Comparison of ENCODE assay signal across 18 cellular contexts in genomic region chr2:219049282-219049681, GRCh38. TPM values are rescaled to one million over a fixed set of nuclear protein-coding genes. Genes with fewer than 3 reads are reported as not detected.
DNase-seq lines count a peak whose midpoint lies in the region; ATAC-seq and TF ChIP-seq lines count a peak whose summit lies in the region.
"Had no signal": no experiment of that assay in that cellular context is flagged by ENCODE, and none has a peak within 500 bp of the region (broad histone marks: within the 10 kb centered on the region; RNA-seq: fewer than 3 reads in every experiment).

No MANE protein-coding gene starts in this region.

- DNase-seq in CD14-positive monocyte (ENCODE audit: low spot score): peak; percentile 22
- DNase-seq in HT-29 (ENCODE audit: low spot score): peak; percentile 61
- DNase-seq in colonic mucosa: peak; percentile 53
- DNase-seq in posterior vena cava (ENCODE audit: low spot score): peak; percentile 72
- no peak for DNase-seq in activated CD8-positive, alpha-beta memory T cell treated with anti-CD3 and anti-CD28 coated beads, Interleukin-2, amount 50 U/mL, for 48 hours
- no peak for DNase-seq in A673 (ENCODE audit: low spot score)
- DNase-seq: ACHN, AML-193, Caco-2, H9, KBM-7, NCI-H1436 treated with DMSO at 0.1 percent for 48 hours, NCI-H2081, NCI-H748 treated with DMSO at 0.1 percent for 48 hours, OCI-M1 had no signal

- CTCF ChIA-PET in A673 (lab: Charles Lee): no interaction called here

- peaks cover 0 to 2% (median 0%) of the 10 kb centered on the region in 7 donors for H3K9me3 Mint-ChIP-seq in CD14-positive monocyte
- H3K9me3 Mint-ChIP-seq: H9 had no signal

- H3K4me1 ChIP-seq in colonic mucosa: no peaks in the 10 kb centered on the region
- H3K4me1 ChIP-seq in A673 (ENCODE audit: insufficient read depth, low read length, poor library complexity, severe bottlenecking): no peaks in the 10 kb centered on the region
- H3K4me1 ChIP-seq: Caco-2, SJSA1 had no signal

- no peak overlapping the region for H3K9ac ChIP-seq in colonic mucosa (ENCODE audit: low read depth in 2 of 2, low read length in 2 of 2)

- BruUV-seq in A673 (replicated peaks; lab: Mats Ljungman, UMichigan): no TSS peak

- no peak overlapping the region for H3K4me3 Mint-ChIP-seq in CD14-positive monocyte
- H3K4me3 Mint-ChIP-seq: H9 had no signal

- ATAC-seq in HG03571 (IDR thresholded peaks at IDR 0.05; ENCODE audit: unreplicated experiment): no peak

- no peaks in the 10 kb centered on the region for H3K9me3 ChIP-seq in colonic mucosa
- H3K9me3 ChIP-seq in A673 (ENCODE audit: low read depth, low read length, poor library complexity, severe bottlenecking): no peaks in the 10 kb centered on the region
- H3K9me3 ChIP-seq: Caco-2, SJSA1 had no signal

- H3K27ac Mint-ChIP-seq in CD14-positive monocyte: no peak overlapping the region
- H3K27ac Mint-ChIP-seq: H9 had no signal

- no peak overlapping the region for H3K4me3 ChIP-seq in colonic mucosa
- H3K4me3 ChIP-seq in A673 (ENCODE audit: low read depth, low read length, poor library complexity, severe bottlenecking): no peak overlapping the region
- H3K4me3 ChIP-seq: SJSA1 had no signal

- intact Hi-C loops in CD14-positive monocyte (cut with micrococcal nuclease): no loop called here
- intact Hi-C loops in colonic mucosa (cut with DNase I): no loop called here
- intact Hi-C loops in posterior vena cava (cut with DNase I): no loop called here
- intact Hi-C loops in A673 (cut with micrococcal nuclease; ENCODE audit: unreplicated experiment): no loop called here

- TF ChIP-seq CTCF in CD14-positive monocyte (IDR thresholded peaks at IDR 0.05): no peak
- no peak for TF ChIP-seq CTCF in colonic mucosa (IDR thresholded peaks at IDR 0.05)
- TF ChIP-seq CTCF in A673 (conservative IDR thresholded peaks at IDR 0.05; ENCODE audit: low read depth, low read length): no peak

- POLR2A ChIA-PET in A673 (lab: Charles Lee; ENCODE audit: low non-redundant PET): no interaction called here

- no peaks in the 10 kb centered on the region for H3K36me3 Mint-ChIP-seq in CD14-positive monocyte

- H3K27me3 ChIP-seq in colonic mucosa: no peaks in the 10 kb centered on the region
- peaks cover 33% of the 10 kb centered on the region for H3K27me3 ChIP-seq in A673 (replicated peaks; ENCODE audit: insufficient read depth, low read depth, low read length, poor library complexity)

- no peaks in the 10 kb centered on the region for H3K4me1 Mint-ChIP-seq in CD14-positive monocyte

- H3K27me3 Mint-ChIP-seq in CD14-positive monocyte (ENCODE audit: low read depth in 3 of 3): peaks cover 31 to 48% (median 33%) of the 10 kb centered on the region in 3 donors

- H3K36me3 ChIP-seq in colonic mucosa: no peaks in the 10 kb centered on the region
- no peaks in the 10 kb centered on the region for H3K36me3 ChIP-seq in A673 (ENCODE audit: insufficient read depth, low read length, poor library complexity, severe bottlenecking)
- H3K36me3 ChIP-seq: SJSA1 had no signal

- H3K27ac ChIP-seq in colonic mucosa (no peak overlapping the region), A673 (ENCODE audit: low read depth, low read length, poor library complexity, severe bottlenecking) (no peak overlapping the region)
- H3K27ac ChIP-seq: SJSA1 had no signal

RNA-seq across cellular contexts. Expression of gene CFAP65, which starts 8.0 kb away (rescaled TPM):
- polyA plus RNA-seq in CD14-positive monocyte: not detected
- not detected in 2 replicates for total RNA-seq in HT-29 (2014; rRNA removed; shearing (Covaris generic))
- total RNA-seq in colonic mucosa (1 to 10 TPM in 1 of 2 donors, under 1 TPM in 1; 0.05 to 1.6 TPM), posterior vena cava (not detected), A673 (2021) (0.13 and 0.83 TPM in 2 replicates)
- total RNA-seq: NCI-H460, SJSA1 had no signal

RNA-seq across cellular contexts. Expression of gene IHH, which starts 11.4 kb away (rescaled TPM):
- polyA plus RNA-seq in CD14-positive monocyte: not detected
- total RNA-seq in HT-29 (2014; rRNA removed; shearing (Covaris generic)): 12.3 and 13.4 TPM in 2 replicates
- total RNA-seq in colonic mucosa (100 to 1,000 TPM in 1 of 2 donors, 10 to 100 TPM in 1; 82.2 to 103 TPM), posterior vena cava (not detected), A673 (2021) (0.15 TPM in 2 replicates)
- total RNA-seq: H9, NCI-H460 had no signal

RNA-seq across cellular contexts. Expression of gene CRYBA2, which starts 56.1 kb away (rescaled TPM):
- not detected for polyA plus RNA-seq in CD14-positive monocyte
- total RNA-seq in HT-29 (2014; rRNA removed; shearing (Covaris generic)): not detected in 2 replicates
- total RNA-seq in colonic mucosa (1 to 10 TPM; 3.4 to 5.5 TPM), posterior vena cava (not detected), A673 (2021) (1.1 and 1.3 TPM in 2 replicates)
- total RNA-seq: H9, NCI-H460, SJSA1 had no signal

Comparison
In these comparisons a context has a peak if more than half of its experiments do, and no peak if none do; other contexts are left out.
1. DNase-seq: peak in CD14-positive monocyte (single experiment), HT-29 (single experiment), colonic mucosa (single experiment) and posterior vena cava (single experiment); none in activated CD8-positive, alpha-beta memory T cell treated with anti-CD3 and anti-CD28 coated beads, Interleukin-2, amount 50 U/mL, for 48 hours (single experiment) and A673 (single experiment).
2. RNA of gene IHH, which starts 11.4 kb away (total RNA-seq): 82.2 to 103 TPM in colonic mucosa and 12.3 to 13.4 TPM in HT-29; 0.15 TPM in A673 and not detected in posterior vena cava; every median in the first group is over 10 times any median in the second.